In genomic region chr2:179264238-179265081, GRCh38 we compare ENCODE assay signal across 8 cellular contexts. TPM values are rescaled to one million over a fixed set of nuclear protein-coding genes. Genes with fewer than 3 reads are reported as not detected.
DNase-seq lines count a peak whose midpoint lies in the region; ATAC-seq, FAIRE-seq and TF ChIP-seq lines count a peak whose summit lies in the region.

Gene SESTD1 (minus strand): TSS chr2:179264832. CDS start chr2:179191841, 72,991 bp downstream.

- H3K9me3 Mint-ChIP-seq in activated naive CD8-positive, alpha-beta T cell (ENCODE audit: low read depth), result no peaks in the 10 kb centered on the region

- H3K4me2 ChIP-seq in SK-N-SH, result peak within 1 kb of the TSS; percentile 88

- H3K9me3 ChIP-seq in SK-N-SH (no peaks in the 10 kb centered on the region), pancreas (no peaks in the 10 kb centered on the region)

- peaks cover 17% of the 10 kb centered on the region for H3K4me1 Mint-ChIP-seq in activated naive CD8-positive, alpha-beta T cell (ENCODE audit: low read depth)

- H3K79me2 ChIP-seq in SK-N-SH (ENCODE audit: insufficient read depth), result peaks cover 44% of the 10 kb centered on the region

- H3K4me1 ChIP-seq in SK-N-SH (ENCODE audit: control insufficient read depth in 1 of 2, insufficient read depth in 2 of 2, low read depth in 1 of 2, low read length in 1 of 2), result peaks cover 6 to 10% of the 10 kb centered on the region in 2 experiments; a peak in 3 of 4 replicates
- H3K4me1 ChIP-seq in pancreas, result peaks cover 3 to 14% (median 13%) of the 10 kb centered on the region in 3 donors
- no peaks in the 10 kb centered on the region for H3K4me1 ChIP-seq in urinary bladder (ENCODE audit: insufficient read depth)

- H3K9ac ChIP-seq in SK-N-SH, result peak within 1 kb of the TSS; percentile 82

- no peak for TF ChIP-seq CTCF in HL-60 (IDR thresholded peaks at IDR 0.05; ENCODE audit: insufficient read depth, low read length)
- no peak for TF ChIP-seq CTCF in SK-N-SH (IDR thresholded peaks at IDR 0.05)
- TF ChIP-seq CTCF in pancreas (IDR thresholded peaks at IDR 0.05), result no peak

- FAIRE-seq in pancreas (lab: Jason Lieb, UNC), result no peak

- peak within 1 kb of the TSS; percentile 83 for H3K4me3 Mint-ChIP-seq in activated naive CD8-positive, alpha-beta T cell

- intact Hi-C loops in Right ventricle myocardium inferior (cut with DNase I), result loop anchor here (5.0 kb wide), 1 partner anchor 42 kb away; no protein-coding TSS in a partner anchor
- intact Hi-C loops in pancreas (cut with DNase I), result no loop called here

- peak; percentile 85 for DNase-seq in D341Med (ENCODE audit: low spot score)
- peak in 1 of 2 experiments; percentile 35 for DNase-seq in HL-60 (ENCODE audit: low read depth in 1 of 2, low spot score in 1 of 2)
- peak; percentile 91 for DNase-seq in SK-N-SH
- peak; percentile 91 for DNase-seq in Right ventricle myocardium inferior (ENCODE audit: missing footprints)
- DNase-seq in pancreas, result peak; percentile 60 to 88 (median 74)

- no peaks in the 10 kb centered on the region for H4K20me1 ChIP-seq in SK-N-SH (ENCODE audit: insufficient read depth)

- H3K27me3 Mint-ChIP-seq in activated naive CD8-positive, alpha-beta T cell, result peaks cover 18% of the 10 kb centered on the region

- no peak for TF ChIP-seq RAD21 in SK-N-SH (IDR thresholded peaks at IDR 0.05; ENCODE audit: low read length)

- ATAC-seq in GM21360 (IDR thresholded peaks at IDR 0.05; ENCODE audit: unreplicated experiment) (peak; percentile 62), Right ventricle myocardium inferior (peak; percentile 84), pancreas (peak; percentile 71 to 84 (median 81))

- H2AFZ ChIP-seq in SK-N-SH (ENCODE audit: low read depth), result peak within 1 kb of the TSS; percentile 95

- peak within 1 kb of the TSS; percentile 74 for H3K27ac ChIP-seq in HL-60 (replicated peaks)
- H3K27ac ChIP-seq in SK-N-SH (ENCODE audit: low read depth in 2 of 2, low read length in 1 of 2), result peak within 1 kb of the TSS; percentile 26 to 67; a peak in 2 of 4 replicates
- peak within 1 kb of the TSS; percentile 63 to 86 (median 73) for H3K27ac ChIP-seq in pancreas
- H3K27ac ChIP-seq in urinary bladder (ENCODE audit: low read depth), result peak within 1 kb of the TSS; percentile 92

- no peaks in the 10 kb centered on the region for H3K36me3 Mint-ChIP-seq in activated naive CD8-positive, alpha-beta T cell

- CTCF ChIA-PET in SK-N-SH (lab: Yijun Ruan, JAX), result no interaction called here

- H3K36me3 ChIP-seq in SK-N-SH (replicated peaks in 1 of 2; ENCODE audit: control insufficient read depth in 1 of 2, insufficient read depth in 2 of 2, low read length in 1 of 2) (peaks cover 0 to 3% of the 10 kb centered on the region in 2 experiments), pancreas (no peaks in the 10 kb centered on the region), urinary bladder (ENCODE audit: insufficient read depth) (no peaks in the 10 kb centered on the region)

- TF ChIP-seq EP300 in SK-N-SH (IDR thresholded peaks at IDR 0.05; ENCODE audit: borderline replicate concordance in 1 of 2, low read depth in 1 of 2, low read length in 1 of 2), result no peak

- peak within 1 kb of the TSS; percentile 10 for H3K27ac Mint-ChIP-seq in activated naive CD8-positive, alpha-beta T cell

- POLR2A ChIA-PET in SK-N-SH (lab: Yijun Ruan, JAX), result no interaction called here

- peaks cover 11% of the 10 kb centered on the region for H3F3A ChIP-seq in SK-N-SH (replicated peaks; ENCODE audit: insufficient read depth)

- peak within 1 kb of the TSS; percentile 81 for H3K4me3 ChIP-seq in HL-60 (replicated peaks; ENCODE audit: insufficient read depth, low read length)
- H3K4me3 ChIP-seq in SK-N-SH (ENCODE audit: low read depth in 2 of 2, low read length in 1 of 2), result peak within 1 kb of the TSS; percentile 87 to 93
- peak within 1 kb of the TSS; percentile 48 to 72 (median 56) for H3K4me3 ChIP-seq in pancreas
- H3K4me3 ChIP-seq in urinary bladder (ENCODE audit: low read depth, low read length), result peak within 1 kb of the TSS; percentile 90

- H3K27me3 ChIP-seq in HL-60 (ENCODE audit: insufficient read depth, poor library complexity, severe bottlenecking) (no peaks in the 10 kb centered on the region), SK-N-SH (ENCODE audit: insufficient read depth) (no peaks in the 10 kb centered on the region), pancreas (no peaks in the 10 kb centered on the region)

- H3K9me2 ChIP-seq in SK-N-SH, result no peaks in the 10 kb centered on the region

- WGBS in SK-N-SH (ENCODE audit: low lambda C conversion rate), result 2% methylated on average over 36 of the region's 111 CpGs
- WGBS in pancreas, 2 donors, result 0 to 1% methylated on average over 42 to 111 of the region's 111 CpGs
- WGBS in urinary bladder, result under 1% methylated on average over 111 of the region's 111 CpGs

TF ChIP-seq in SK-N-SH, 30 proteins besides CTCF, POLR2A, EP300 and RAD21:
- no peak for TF ChIP-seq FOXM1 (IDR thresholded peaks at IDR 0.05; ENCODE audit: low read depth)
- TF ChIP-seq, protein P1, sequence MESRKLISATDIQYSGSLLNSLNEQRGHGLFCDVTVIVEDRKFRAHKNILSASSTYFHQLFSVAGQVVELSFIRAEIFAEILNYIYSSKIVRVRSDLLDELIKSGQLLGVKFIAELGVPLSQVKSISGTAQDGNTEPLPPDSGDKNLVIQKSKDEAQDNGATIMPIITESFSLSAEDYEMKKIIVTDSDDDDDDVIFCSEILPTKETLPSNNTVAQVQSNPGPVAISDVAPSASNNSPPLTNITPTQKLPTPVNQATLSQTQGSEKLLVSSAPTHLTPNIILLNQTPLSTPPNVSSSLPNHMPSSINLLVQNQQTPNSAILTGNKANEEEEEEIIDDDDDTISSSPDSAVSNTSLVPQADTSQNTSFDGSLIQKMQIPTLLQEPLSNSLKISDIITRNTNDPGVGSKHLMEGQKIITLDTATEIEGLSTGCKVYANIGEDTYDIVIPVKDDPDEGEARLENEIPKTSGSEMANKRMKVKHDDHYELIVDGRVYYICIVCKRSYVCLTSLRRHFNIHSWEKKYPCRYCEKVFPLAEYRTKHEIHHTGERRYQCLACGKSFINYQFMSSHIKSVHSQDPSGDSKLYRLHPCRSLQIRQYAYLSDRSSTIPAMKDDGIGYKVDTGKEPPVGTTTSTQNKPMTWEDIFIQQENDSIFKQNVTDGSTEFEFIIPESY (IDR thresholded peaks at IDR 0.05; ENCODE audit: borderline replicate concordance, low read depth), result no peak
- TF ChIP-seq USF1 (IDR thresholded peaks at IDR 0.05; ENCODE audit: borderline replicate concordance, low read depth), result no peak
- TF ChIP-seq, protein P2, sequence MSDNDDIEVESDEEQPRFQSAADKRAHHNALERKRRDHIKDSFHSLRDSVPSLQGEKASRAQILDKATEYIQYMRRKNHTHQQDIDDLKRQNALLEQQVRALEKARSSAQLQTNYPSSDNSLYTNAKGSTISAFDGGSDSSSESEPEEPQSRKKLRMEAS (IDR thresholded peaks at IDR 0.05; ENCODE audit: low read depth), result no peak
- no peak for TF ChIP-seq FOXJ3 (CRISPR knock-in tag; IDR thresholded peaks at IDR 0.05)

RNA-seq across cellular contexts. Expression of gene SESTD1, which starts in this region (rescaled TPM):
- 4.6 and 5.1 TPM in 2 replicates for polyA plus RNA-seq in SK-N-SH (2012; rRNA removed)
- 6.4 and 7.1 TPM in 2 replicates for polyA plus RNA-seq in SK-N-SH (2012; cell fraction: cytosol; rRNA removed)
- 8.3 and 12.1 TPM in 2 replicates for polyA plus RNA-seq in SK-N-SH (2012; cell fraction: nucleus; rRNA removed)
- total RNA-seq in Right ventricle myocardium inferior, result 40.5 TPM
- total RNA-seq in pancreas, result 10 to 100 TPM; 10.5 to 37.0 (median 17.8) TPM
- 1 to 10 TPM; 4.0 to 7.5 TPM for polyA plus RNA-seq in pancreas
- 81.0 TPM for total RNA-seq in urinary bladder
- 41.1 TPM for polyA plus RNA-seq in urinary bladder
